10 cellular contexts compared by ENCODE assay signal in the genomic region with DNA sequence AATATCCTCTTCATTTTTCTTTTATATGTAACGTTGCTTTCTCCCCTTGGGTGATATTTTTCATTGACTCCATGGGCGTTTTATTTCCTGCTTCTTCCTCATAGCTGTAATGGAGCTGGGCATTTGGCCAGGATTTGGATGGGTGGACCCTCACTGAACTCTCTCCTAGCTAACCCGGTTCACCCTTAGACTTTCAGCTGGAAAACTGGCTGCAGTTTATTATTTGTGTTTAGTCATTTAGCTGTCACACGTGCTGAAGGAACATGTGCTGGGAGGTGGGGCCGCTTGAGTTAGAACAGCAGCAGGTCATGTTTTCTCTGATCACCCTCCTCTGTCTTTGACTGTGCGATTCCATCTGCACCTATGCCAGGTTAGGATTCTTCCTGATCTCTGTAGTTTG.
DNase-seq lines count a peak whose midpoint lies in the region; ATAC-seq and TF ChIP-seq lines count a peak whose summit lies in the region.
"Had no signal": no experiment of that assay in that cellular context is flagged by ENCODE, and none has a peak within 500 bp of the region (broad histone marks: within the 10 kb centered on the region; RNA-seq: fewer than 3 reads in every experiment).

No MANE protein-coding gene starts in this region.

- 25% methylated on average over 6 of the region's 6 CpGs for WGBS in body of pancreas, 2 donors

- H3K4me3 Mint-ChIP-seq in activated T-cell treated with anti-CD3 and anti-CD28 coated beads, Interleukin-2, amount 50 U/mL, for 24 hours = no peak overlapping the region

- H3K27ac ChIP-seq in right atrium auricular region (no peak overlapping the region), body of pancreas (no peak overlapping the region)
- H3K27ac ChIP-seq: epithelial cell of prostate had no signal

- intact Hi-C loops in cardiac septum (cut with DNase I) (no loop called here), body of pancreas (cut with DNase I) (no loop called here)

- ATAC-seq in body of pancreas = no peak

- no peak for TF ChIP-seq POLR2A in body of pancreas (IDR thresholded peaks at IDR 0.05)

- DNase-seq in cardiac septum (ENCODE audit: low spot score) = peak; percentile 76
- DNase-seq in right atrium auricular region (ENCODE audit: low spot score) = no peak
- DNase-seq in body of pancreas = peak in 3 of 4 donors; percentile 6 to 12 (median 7)
- DNase-seq in lung microvascular endothelial cell (ENCODE audit: low read depth in 2 of 2) = peak; percentile 88 to 91
- DNase-seq in HuH-7 (ENCODE audit: low spot score) = no peak
- DNase-seq in SK-N-DZ (ENCODE audit: low spot score) = no peak
- DNase-seq in ecto neural progenitor cell (ENCODE audit: low spot score) = no peak
- no peak for DNase-seq in activated T-cell treated with anti-CD3 and anti-CD28 coated beads, Interleukin-2, amount 50 U/mL, for 24 hours
- DNase-seq: activated CD8-positive, alpha-beta memory T cell treated with anti-CD3 and anti-CD28 coated beads for 24 hours had no signal

- no peaks in the 10 kb centered on the region for H3K36me3 ChIP-seq in right atrium auricular region
- no peaks in the 10 kb centered on the region for H3K36me3 ChIP-seq in body of pancreas (replicated peaks in 1 of 2; ENCODE audit: insufficient read depth in 1 of 2, low read depth in 2 of 2)

- no peaks in the 10 kb centered on the region for H3K36me3 Mint-ChIP-seq in activated T-cell treated with anti-CD3 and anti-CD28 coated beads, Interleukin-2, amount 50 U/mL, for 24 hours (ENCODE audit: low read depth)

- H3K4me3 ChIP-seq in right atrium auricular region (no peak overlapping the region), body of pancreas (no peak overlapping the region)

- H3K4me1 ChIP-seq in right atrium auricular region (peaks cover 0 to 4% of the 10 kb centered on the region in 2 donors), body of pancreas (no peaks in the 10 kb centered on the region)

- H3K27ac Mint-ChIP-seq in activated T-cell treated with anti-CD3 and anti-CD28 coated beads, Interleukin-2, amount 50 U/mL, for 24 hours = no peak overlapping the region

- no peaks in the 10 kb centered on the region for H3K27me3 ChIP-seq in right atrium auricular region
- no peaks in the 10 kb centered on the region for H3K27me3 ChIP-seq in body of pancreas

- H3K9me3 Mint-ChIP-seq in activated T-cell treated with anti-CD3 and anti-CD28 coated beads, Interleukin-2, amount 50 U/mL, for 24 hours = peaks cover 4% of the 10 kb centered on the region

- no peaks in the 10 kb centered on the region for H3K9me3 ChIP-seq in right atrium auricular region
- H3K9me3 ChIP-seq in body of pancreas = no peaks in the 10 kb centered on the region

- H3K27me3 Mint-ChIP-seq in activated T-cell treated with anti-CD3 and anti-CD28 coated beads, Interleukin-2, amount 50 U/mL, for 24 hours = no peaks in the 10 kb centered on the region

- H3K4me1 Mint-ChIP-seq in activated T-cell treated with anti-CD3 and anti-CD28 coated beads, Interleukin-2, amount 50 U/mL, for 24 hours (ENCODE audit: low read depth) = no peaks in the 10 kb centered on the region

- TF ChIP-seq CTCF in right atrium auricular region (IDR thresholded peaks at IDR 0.05) = no peak
- TF ChIP-seq CTCF in body of pancreas (IDR thresholded peaks at IDR 0.05) = no peak

Comparison
In these comparisons a context has a peak if more than half of its experiments do, and no peak if none do; other contexts are left out.
1. DNase-seq: peak in cardiac septum (single experiment), body of pancreas (3 of 4) and lung microvascular endothelial cell (2 of 2); none in right atrium auricular region (single experiment), HuH-7 (single experiment), SK-N-DZ (single experiment), ecto neural progenitor cell (single experiment) and activated T-cell treated with anti-CD3 and anti-CD28 coated beads, Interleukin-2, amount 50 U/mL, for 24 hours (single experiment).